22 cellular contexts compared by ENCODE assay signal in the genomic region with DNA sequence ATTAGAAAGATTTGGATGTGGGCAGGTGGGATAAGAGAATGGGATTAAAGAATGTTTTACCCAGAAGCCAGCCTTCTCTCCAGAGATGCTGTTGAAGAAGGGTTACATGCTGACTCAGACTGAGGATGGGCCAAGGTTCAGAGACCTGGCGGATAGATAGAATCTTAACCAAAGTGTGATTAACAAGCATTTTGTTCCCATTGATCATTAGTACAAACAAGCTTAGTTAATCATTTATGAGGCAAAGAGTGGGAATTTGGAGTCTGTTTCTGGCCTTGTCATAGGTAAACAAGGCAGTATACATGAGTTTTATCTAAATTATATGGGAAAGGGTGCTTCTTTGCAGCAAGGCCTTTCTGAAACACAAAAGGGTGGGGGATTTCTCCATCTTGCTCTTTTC.
"Had no signal": no experiment of that assay in that cellular context is flagged by ENCODE, and none has a peak within 500 bp of the region (broad histone marks: within the 10 kb centered on the region; RNA-seq: fewer than 3 reads in every experiment).

No MANE protein-coding gene starts in this region.

- H3K27ac ChIP-seq: brain microvascular endothelial cell, heart right ventricle, parathyroid adenoma, tibial artery had no signal

- H3K4me3 ChIP-seq: heart right ventricle, tibial artery had no signal

- DNase-seq: activated CD4-positive, alpha-beta T cell treated with anti-CD3 and anti-CD28 coated beads, Interleukin-2, amount 10 ng/mL, durations not matched to agents 24 days and 14 days; activated CD8-positive, alpha-beta memory T cell treated with anti-CD3 and anti-CD28 coated beads, Interleukin-2, amount 50 U/mL, for 4 hours; activated CD8-positive, alpha-beta T cell treated with anti-CD3 and anti-CD28 coated beads, Interleukin-2, amount 10 ng/mL, durations not matched to agents 7 days and 5 days; activated gamma-delta T cell; activated T-cell treated with anti-CD3 and anti-CD28 coated beads, Interleukin-2, amount 50 U/mL, for 48 hours; brain microvascular endothelial cell; cortex of kidney; effector CD8-positive, alpha-beta T cell; heart right ventricle; mammary epithelial cell; naive B cell; retina; stimulated activated CD4-positive, alpha-beta T cell treated with anti-CD3 and anti-CD28 coated beads, Interleukin-15, amount 100 ng/mL, for 24 hours; stimulated activated CD4-positive, alpha-beta T cell treated with anti-CD3 and anti-CD28 coated beads, Interleukin-4, amount 100 ng/mL, for 1 hour; stimulated activated naive B cell treated with anti-CD40 and anti-IgM and Interleukin-4, amounts not matched to agents 10 μg/mL and 1 μg/mL and 100 μg/mL, for 72 hours; T-helper 17 cell; tibial artery had no signal

- H3K4me1 ChIP-seq: heart right ventricle, parathyroid adenoma, tibial artery had no signal

- ATAC-seq: activated CD8-positive, alpha-beta T cell treated with anti-CD3 and anti-CD28 coated beads, Interleukin-2, amount 10 ng/mL, durations not matched to agents 7 days and 5 days; activated naive CD4-positive, alpha-beta T cell treated with anti-CD3 and anti-CD28 coated beads, Interleukin-2, amount 50 U/mL, for 72 hours; heart right ventricle; stimulated activated naive B cell treated with anti-CD40 and anti-IgM and Interleukin-4, amounts not matched to agents 10 μg/mL and 1 μg/mL and 100 μg/mL, for 72 hours; T-helper 17 cell; WTC11 had no signal

- H3K36me3 ChIP-seq: brain microvascular endothelial cell, heart right ventricle, tibial artery had no signal

- H3K9me3 ChIP-seq: heart right ventricle, tibial artery had no signal

- FAIRE-seq: frontal cortex, urothelium cell line had no signal

- H3K27me3 ChIP-seq: brain microvascular endothelial cell, heart right ventricle, tibial artery had no signal
